Comparison of ENCODE assay signal across 8 cellular contexts in genomic region chr20:973785-974194, GRCh38. TPM values are rescaled to one million over a fixed set of nuclear protein-coding genes. Genes with fewer than 3 reads are reported as not detected.
DNase-seq lines count a peak whose midpoint lies in the region; ATAC-seq and TF ChIP-seq lines count a peak whose summit lies in the region.

No MANE protein-coding gene starts in this region.

- intact Hi-C loops in natural killer cell (cut with micrococcal nuclease) = loop anchor here (1.0 kb wide), 1 partner anchor 157 kb away; no protein-coding TSS in a partner anchor

- H3K9me3 Mint-ChIP-seq in natural killer cell = no peaks in the 10 kb centered on the region

- H3K27me3 Mint-ChIP-seq in natural killer cell (ENCODE audit: low read depth in 2 of 2) = peaks cover 0 to 12% of the 10 kb centered on the region in 2 donors

- ATAC-seq in HG02623 (IDR thresholded peaks at IDR 0.05; ENCODE audit: unreplicated experiment) (peak; percentile 53), natural killer cell (peak; percentile 65 to 97 (median 91))

- POLR2A ChIA-PET in RWPE1 (lab: Yijun Ruan, JAX; ENCODE audit: low non-redundant PET) = no interaction called here

- DNase-seq in NK-92 treated with Interleukin-12 subunit alpha and Interleukin-12 subunit beta, amount 100 ng/mL, for 24 hours (lab: John Stamatoyannopoulos, UW) = peak; percentile 38
- no peak for DNase-seq in NK-92 (lab: John Stamatoyannopoulos, UW; ENCODE audit: unreplicated experiment)
- DNase-seq in RWPE1 (ENCODE audit: low spot score) = peak; percentile 65
- DNase-seq in cerebellar cortex (ENCODE audit: low spot score) = peak; percentile 12
- DNase-seq in natural killer cell = no peak
- no peak for DNase-seq in stimulated activated naive CD4-positive, alpha-beta T cell treated with Interleukin-2 at 50 U/mL for 16 hours (lab: John Stamatoyannopoulos, UW)
- DNase-seq in NCI-H2081 treated with DMSO at 0.1 percent for 48 hours (lab: John Stamatoyannopoulos, UW) = no peak

- TF ChIP-seq CTCF in RWPE1 (conservative IDR thresholded peaks at IDR 0.05; ENCODE audit: low read depth) = no peak; the same call in 1 of the 2 replicates
- peak; percentile 36 for TF ChIP-seq CTCF in natural killer cell (IDR thresholded peaks at IDR 0.05)

- H3K27ac ChIP-seq in RWPE1 = no peak overlapping the region

- no peaks in the 10 kb centered on the region for H3K36me3 Mint-ChIP-seq in natural killer cell

- CTCF ChIA-PET in RWPE1 (lab: Yijun Ruan, JAX) = interaction anchor here (0.6 to 1.1 kb wide), 2 partner anchors 75 to 147 kb away, joined by 3 to 5 read pairs; no protein-coding TSS in a partner anchor

- H3K27ac Mint-ChIP-seq in natural killer cell = no peak overlapping the region

- H3K4me3 Mint-ChIP-seq in natural killer cell = no peak overlapping the region

- peaks cover 0 to 5% of the 10 kb centered on the region in 2 donors for H3K4me1 Mint-ChIP-seq in natural killer cell

RNA-seq across cellular contexts. Expression of gene RSPO4, which starts 28.3 kb away (rescaled TPM):
- under 1 TPM; 0.09 to 0.70 (median 0.53) TPM for total RNA-seq in natural killer cell

RNA-seq across cellular contexts. Expression of gene ANGPT4, which starts 57.7 kb away (rescaled TPM):
- total RNA-seq in natural killer cell = not detected

Comparison
In these comparisons a context has a peak if more than half of its experiments do, and no peak if none do; other contexts are left out.
1. DNase-seq: peak in NK-92 treated with Interleukin-12 subunit alpha and Interleukin-12 subunit beta, amount 100 ng/mL, for 24 hours (single experiment), RWPE1 (single experiment) and cerebellar cortex (single experiment); none in NK-92 (single experiment), natural killer cell (single experiment), stimulated activated naive CD4-positive, alpha-beta T cell treated with Interleukin-2 at 50 U/mL for 16 hours (single experiment) and NCI-H2081 treated with DMSO at 0.1 percent for 48 hours (single experiment).